ENCODE assay signal across 13 cellular contexts in the genomic region with DNA sequence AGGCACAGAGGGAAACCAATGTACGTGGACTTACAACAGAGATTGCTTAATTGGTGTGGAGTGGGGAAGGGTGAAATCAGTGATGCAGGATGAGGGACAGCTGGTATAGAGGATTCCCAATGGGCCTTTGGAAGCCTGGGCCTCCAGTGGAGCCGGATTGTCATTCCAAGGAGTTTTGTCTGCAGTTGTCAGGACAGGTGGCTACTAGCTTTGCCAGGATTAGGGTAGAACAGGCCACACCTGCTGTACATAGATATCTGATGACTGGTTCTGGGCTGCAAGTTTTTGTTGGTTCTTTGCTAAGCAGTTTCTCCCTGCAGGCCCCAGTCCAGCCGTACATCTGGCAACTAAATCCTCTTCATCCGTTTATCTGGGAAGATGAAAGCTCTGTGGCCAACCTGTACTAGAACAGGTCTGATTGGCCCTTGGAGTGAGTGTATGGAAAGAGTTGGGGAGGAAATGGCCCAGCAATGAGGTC. TPM values are rescaled to one million over a fixed set of nuclear protein-coding genes. Genes with fewer than 3 reads are reported as not detected.
DNase-seq lines count a peak whose midpoint lies in the region; ATAC-seq and TF ChIP-seq lines count a peak whose summit lies in the region.
"Had no signal": no experiment of that assay in that cellular context is flagged by ENCODE, and none has a peak within 500 bp of the region (broad histone marks: within the 10 kb centered on the region; RNA-seq: fewer than 3 reads in every experiment).

No MANE protein-coding gene starts in this region.

- H2AFZ ChIP-seq in KMS-11 (ENCODE audit: low read depth) = no peak overlapping the region
- H2AFZ ChIP-seq in mammary epithelial cell (ENCODE audit: low read depth, low read length) = no peak overlapping the region

- peak overlapping the region; percentile 42 for H3K18ac ChIP-seq in mesendoderm (ENCODE audit: low read length)

- no peak overlapping the region for H2BK5ac ChIP-seq in mesendoderm (ENCODE audit: low read length)

- 8% methylated on average over 4 of the region's 4 CpGs for WGBS in mammary epithelial cell (ENCODE audit: low coverage, missing lambda C conversion rate)
- no CpG with 5 or more reads among the region's 4 CpGs for WGBS in mesendoderm (ENCODE audit: extremely low coverage, insufficient coverage, low lambda C conversion rate)
- WGBS in suprapubic skin = 45% methylated on average over 4 of the region's 4 CpGs

- peaks cover 85% of the 10 kb centered on the region for H3K79me2 ChIP-seq in KMS-11 (ENCODE audit: insufficient read depth, low read depth)
- peaks cover 77% of the 10 kb centered on the region for H3K79me2 ChIP-seq in mammary epithelial cell (ENCODE audit: insufficient read depth, low read length)
- H3K79me2 ChIP-seq in mesendoderm (ENCODE audit: control insufficient read depth, insufficient read depth, low read length) = peaks cover 52% of the 10 kb centered on the region

- in situ Hi-C loops in mammary epithelial cell (cut with MboI; ENCODE audit: low sequenced_read_pairs in 2 of 2) = no loop called here
- in situ Hi-C loops in HAP-1 (cut with MboI; ENCODE audit: low sequenced_read_pairs) = no loop called here

- intact Hi-C loops in mammary epithelial cell (cut with micrococcal nuclease) = loop anchor here (1.0 kb wide), 1 partner anchor 86 kb away; no protein-coding TSS in a partner anchor

- no peak overlapping the region for H4K5ac ChIP-seq in mesendoderm (ENCODE audit: low read length)

- no peak overlapping the region for H3K4ac ChIP-seq in mesendoderm (ENCODE audit: low read depth, low read length)

- peak; percentile 90 for DNase-seq in AG10803 (ENCODE audit: low read depth)
- peak; percentile 78 for DNase-seq in mammary epithelial cell
- DNase-seq in mesendoderm = peak; percentile 75
- DNase-seq in NCI-H1417 (lab: John Stamatoyannopoulos, UW) = no peak
- DNase-seq in suprapubic skin (ENCODE audit: low spot score in 2 of 2) = no peak
- DNase-seq in HAP-1 (ENCODE audit: low spot score in 2 of 2) = no peak
- DNase-seq: activated naive CD8-positive, alpha-beta T cell treated with anti-CD3 and anti-CD28 coated beads, Interleukin-2, amount 50 U/mL, for 24 hours; C1 segment of cervical spinal cord; NCI-H510A treated with DMSO at 0.1 percent for 48 hours; stimulated activated CD4-positive, alpha-beta T cell treated with anti-CD3 and anti-CD28 coated beads, Interleukin-4, amount 100 ng/mL, for 1 hour had no signal

- H3K9me3 ChIP-seq in mammary epithelial cell (replicated peaks; ENCODE audit: insufficient read depth, low read length) (no peaks in the 10 kb centered on the region), suprapubic skin (no peaks in the 10 kb centered on the region), HAP-1 (no peaks in the 10 kb centered on the region)

- H4K8ac ChIP-seq in mesendoderm (ENCODE audit: low read depth, low read length) = no peak overlapping the region

- H3K4me1 ChIP-seq in KMS-11 (ENCODE audit: low read depth, poor library complexity, severe bottlenecking) (peaks cover 82% of the 10 kb centered on the region), mammary epithelial cell (ENCODE audit: insufficient read depth, low read length) (peaks cover 36% of the 10 kb centered on the region), mesendoderm (ENCODE audit: control insufficient read depth, low read depth, low read length) (peaks cover 13% of the 10 kb centered on the region), suprapubic skin (peaks cover 28% of the 10 kb centered on the region), HAP-1 (peaks cover 5% of the 10 kb centered on the region)

- no TSS peak for BruUV-seq in mammary epithelial cell (replicated peaks; lab: Mats Ljungman, UMichigan)

- H2BK15ac ChIP-seq in mesendoderm (replicated peaks; ENCODE audit: low read depth) = peak overlapping the region; percentile 14

- H3K9ac ChIP-seq in KMS-11 (no peak overlapping the region), mammary epithelial cell (ENCODE audit: insufficient read depth, low read length) (no peak overlapping the region), mesendoderm (ENCODE audit: low read length) (no peak overlapping the region)

- TF ChIP-seq POLR2A in suprapubic skin (IDR thresholded peaks at IDR 0.05) = no peak

- peak overlapping the region; percentile 18 for H3K56ac ChIP-seq in mesendoderm (ENCODE audit: low read length)

- peaks cover 15% of the 10 kb centered on the region for H3K79me1 ChIP-seq in mesendoderm (ENCODE audit: low read length)

- ATAC-seq in GM18907 (IDR thresholded peaks at IDR 0.05; ENCODE audit: unreplicated experiment) = no peak
- ATAC-seq: activated naive CD8-positive, alpha-beta T cell treated with anti-CD3 and anti-CD28 coated beads, Interleukin-2, amount 50 U/mL, for 24 hours; HCT116 had no signal

- dilution Hi-C loops in mammary epithelial cell (cut with HindIII; ENCODE audit: low sequenced_read_pairs) = no loop called here

- no peaks in the 10 kb centered on the region for H4K20me1 ChIP-seq in KMS-11 (ENCODE audit: insufficient read depth)
- no peaks in the 10 kb centered on the region for H4K20me1 ChIP-seq in mammary epithelial cell (ENCODE audit: insufficient read depth, low read length)

- no peak for TF ChIP-seq EP300 in suprapubic skin (IDR thresholded peaks at IDR 0.05)

- H2BK120ac ChIP-seq in mesendoderm (ENCODE audit: low read depth, low read length) = no peak overlapping the region

- H3K4me2 ChIP-seq in KMS-11 (peak overlapping the region; percentile 49; the same call in 1 of the 2 replicates), mammary epithelial cell (ENCODE audit: insufficient read depth, low read depth, low read length) (peak overlapping the region; percentile 60), mesendoderm (ENCODE audit: low read length) (peak overlapping the region; percentile 7)

- no peak overlapping the region for H3K4me3 ChIP-seq in AG10803 (ENCODE audit: low read length)
- no peak overlapping the region for H3K4me3 ChIP-seq in KMS-11 (IDR thresholded peaks at IDR 0.05; ENCODE audit: insufficient read depth, low read depth, low read length)
- H3K4me3 ChIP-seq in mammary epithelial cell (replicated peaks in 1 of 3; ENCODE audit: insufficient read depth in 1 of 3, low read depth in 2 of 3, low read length in 3 of 3) = no peak overlapping the region
- no peak overlapping the region for H3K4me3 ChIP-seq in mesendoderm (ENCODE audit: low read length)
- H3K4me3 ChIP-seq in suprapubic skin = no peak overlapping the region
- no peak overlapping the region for H3K4me3 ChIP-seq in HAP-1

- H3K36me3 ChIP-seq in KMS-11 (ENCODE audit: insufficient read depth) (peaks cover 4% of the 10 kb centered on the region; the same call in 1 of the 2 replicates), mammary epithelial cell (ENCODE audit: insufficient read depth, low read length) (peaks cover 7% of the 10 kb centered on the region), mesendoderm (ENCODE audit: control insufficient read depth, insufficient read depth, low read length) (peaks cover 4% of the 10 kb centered on the region), suprapubic skin (peaks cover 7% of the 10 kb centered on the region), HAP-1 (replicated peaks) (peaks cover 72% of the 10 kb centered on the region)

- CTCF ChIA-PET in mammary epithelial cell (lab: Charles Lee; ENCODE audit: low non-redundant PET) = no interaction called here

- H3K27ac ChIP-seq in KMS-11 (no peak overlapping the region), mammary epithelial cell (ENCODE audit: insufficient read depth, low read depth, low read length) (peak overlapping the region; percentile 61), mesendoderm (ENCODE audit: low read depth, low read length) (peak overlapping the region; percentile 82), suprapubic skin (no peak overlapping the region)

- H3K23ac ChIP-seq in mesendoderm (ENCODE audit: low read length) = no peak overlapping the region

- no peak overlapping the region for H2AK5ac ChIP-seq in mesendoderm (ENCODE audit: low read length)

- TF ChIP-seq CTCF in AG10803 (conservative IDR thresholded peaks at IDR 0.05; ENCODE audit: low read length) = no peak
- TF ChIP-seq CTCF in KMS-11 (conservative IDR thresholded peaks at IDR 0.05; ENCODE audit: low read depth, low read length) = no peak
- no peak for TF ChIP-seq CTCF in mammary epithelial cell (conservative IDR thresholded peaks at IDR 0.05 in 1 of 2, IDR thresholded peaks at IDR 0.05 in 1 of 2; ENCODE audit: extremely low read depth in 1 of 2, insufficient read depth in 1 of 2, low read depth in 1 of 2, low read length in 2 of 2)
- no peak for TF ChIP-seq CTCF in suprapubic skin (IDR thresholded peaks at IDR 0.05)

- H3K27me3 ChIP-seq in KMS-11 (ENCODE audit: insufficient read depth, low read depth) (no peaks in the 10 kb centered on the region), mammary epithelial cell (ENCODE audit: insufficient read depth, low read length) (no peaks in the 10 kb centered on the region), mesendoderm (ENCODE audit: insufficient read depth, low read length, poor library complexity) (no peaks in the 10 kb centered on the region), suprapubic skin (no peaks in the 10 kb centered on the region), HAP-1 (ENCODE audit: low read depth) (no peaks in the 10 kb centered on the region)

RNA-seq across cellular contexts. Expression of a gene that starts 4.3 kb away (rescaled TPM):
- 10 to 100 TPM; 39.3 to 53.3 TPM for total RNA-seq in mammary epithelial cell
- polyA plus RNA-seq in mammary epithelial cell = 29.4 TPM
- polyA minus RNA-seq in mammary epithelial cell = 80.3 TPM
- polyA plus RNA-seq in mesendoderm (2013, experiment 1 of 2) = 157 TPM
- 157 TPM for polyA plus RNA-seq in mesendoderm (2013, experiment 2 of 2)
- 10 to 100 TPM; 10.7 to 20.8 (median 13.5) TPM for total RNA-seq in suprapubic skin

RNA-seq across cellular contexts. Expression of a gene that starts 4.5 kb away (rescaled TPM):
- 10 to 100 TPM in 1 of 2 donors, 1 to 10 TPM in 1; 8.8 to 20.5 TPM for total RNA-seq in mammary epithelial cell
- polyA plus RNA-seq in mammary epithelial cell = 1.7 TPM
- 4.2 TPM for polyA minus RNA-seq in mammary epithelial cell
- polyA plus RNA-seq in mesendoderm (2013, experiment 1 of 2) = 3.1 TPM
- 2.3 TPM for polyA plus RNA-seq in mesendoderm (2013, experiment 2 of 2)
- total RNA-seq in suprapubic skin = 10 to 100 TPM in 3 of 4 donors, 1 to 10 TPM in 1; 9.5 to 17.1 (median 11.1) TPM

Comparison
In these comparisons a context has a peak if more than half of its experiments do, and no peak if none do; other contexts are left out.
1. DNase-seq: peak in AG10803 (single experiment), mammary epithelial cell (single experiment) and mesendoderm (single experiment); none in NCI-H1417 (0 of 3), suprapubic skin (0 of 2) and HAP-1 (0 of 2).
2. H3K27ac ChIP-seq: peak in mammary epithelial cell (single experiment) and mesendoderm (single experiment); none in KMS-11 (single experiment) and suprapubic skin (single experiment).
3. H3K4me2 ChIP-seq: peak in every context shown above with its lines; median percentile 60 in mammary epithelial cell; 49 in KMS-11; 7 in mesendoderm.